In genomic region chr13:110433014-110433413, GRCh38 we compare ENCODE assay signal across 17 cellular contexts.
DNase-seq lines count a peak whose midpoint lies in the region; ATAC-seq and TF ChIP-seq lines count a peak whose summit lies in the region.
"Had no signal": no experiment of that assay in that cellular context is flagged by ENCODE, and none has a peak within 500 bp of the region (broad histone marks: within the 10 kb centered on the region; RNA-seq: fewer than 3 reads in every experiment).

No MANE protein-coding gene starts in this region.

- H3K27me3 ChIP-seq in osteoblast (ENCODE audit: insufficient read depth, low read length) (no peaks in the 10 kb centered on the region), upper lobe of left lung (no peaks in the 10 kb centered on the region)
- H3K27me3 ChIP-seq: foreskin keratinocyte had no signal

- H3K36me3 ChIP-seq in osteoblast (ENCODE audit: insufficient read depth, low read length) (peaks cover 91% of the 10 kb centered on the region), upper lobe of left lung (peaks cover 0 to 78% (median 31%) of the 10 kb centered on the region in 4 donors)

- peaks cover 3% of the 10 kb centered on the region for H4K20me1 ChIP-seq in osteoblast (ENCODE audit: insufficient read depth, low read length)

- TF ChIP-seq CTCF in osteoblast (IDR thresholded peaks at IDR 0.05; ENCODE audit: extremely low read depth, low read depth, low read length) (no peak), upper lobe of left lung (IDR thresholded peaks at IDR 0.05) (no peak)

- intact Hi-C loops in left cardiac atrium (cut with DNase I) = loop anchor here in 1 of 2 donors (10.0 kb wide), 1 partner anchor 208 kb away; no protein-coding TSS in a partner anchor

- no peak overlapping the region for H3K4me3 ChIP-seq in osteoblast (ENCODE audit: insufficient read depth, low read length)
- no peak overlapping the region for H3K4me3 ChIP-seq in upper lobe of left lung
- H3K4me3 ChIP-seq: mucosa of descending colon had no signal

- WGBS in upper lobe of left lung, 2 donors = 31 to 61% methylated on average over 7 to 14 of the region's 14 CpGs

- H2AFZ ChIP-seq in osteoblast (ENCODE audit: low read length) = no peak overlapping the region

- DNase-seq in cerebellar cortex (ENCODE audit: low spot score) (peak; percentile 46), left cardiac atrium (peak; percentile 81), osteoblast (ENCODE audit: insufficient read length, low spot score, missing footprints) (no peak), upper lobe of left lung (peak in 1 of 2 donors; percentile 79), NCI-H1092 (lab: John Stamatoyannopoulos, UW) (no peak)
- DNase-seq in stimulated activated CD4-positive, alpha-beta T cell treated with anti-CD3 and anti-CD28 coated beads, Interleukin-12 subunit alpha, Interleukin-12 subunit beta, amount 100 ng/mL, for 4 hours = no peak
- DNase-seq: activated gamma-delta T cell treated with Interleukin-2 at 50 U/mL for 16 hours; effector memory CD4-positive, alpha-beta T cell; foreskin keratinocyte; KG1; mucosa of descending colon; NCI-H1105 treated with DMSO at 0.1 percent for 48 hours; NCI-H446 treated with DMSO at 0.1 percent for 48 hours; stimulated activated CD4-positive, alpha-beta T cell treated with anti-CD3 and anti-CD28 coated beads, Interleukin-4, amount 100 ng/mL, for 1 hour had no signal

- ATAC-seq in left cardiac atrium = peak; percentile 81
- ATAC-seq in upper lobe of left lung (ENCODE audit: low FRiP score in 2 of 2) = peak in 1 of 2 donors; percentile 46
- no peak for ATAC-seq in HG03097 (IDR thresholded peaks at IDR 0.05; ENCODE audit: low FRiP score, unreplicated experiment)
- ATAC-seq: foreskin keratinocyte, mucosa of descending colon had no signal

- TF ChIP-seq POLR2A in upper lobe of left lung (IDR thresholded peaks at IDR 0.05) = no peak

- no peak for TF ChIP-seq EP300 in upper lobe of left lung (IDR thresholded peaks at IDR 0.05)

- H3K27ac ChIP-seq in osteoblast (ENCODE audit: low read depth, low read length) (peak overlapping the region; percentile 7), upper lobe of left lung (peak overlapping the region in 3 of 4 donors; percentile 9 to 67 (median 31))
- H3K27ac ChIP-seq: foreskin keratinocyte, HL-60, VCaP had no signal

- no peak overlapping the region for H3K4me2 ChIP-seq in osteoblast (ENCODE audit: insufficient read depth, low read length)

- no peaks in the 10 kb centered on the region for H3K79me2 ChIP-seq in osteoblast (ENCODE audit: insufficient read depth, low read length)

- H3K4me1 ChIP-seq in osteoblast (ENCODE audit: insufficient read depth, low read length) (peaks cover 19% of the 10 kb centered on the region), upper lobe of left lung (peaks cover 0 to 14% (median 1%) of the 10 kb centered on the region in 4 donors)
- H3K4me1 ChIP-seq: foreskin keratinocyte had no signal

- H3K9me3 ChIP-seq in osteoblast (ENCODE audit: low read depth, low read length) (no peaks in the 10 kb centered on the region), upper lobe of left lung (no peaks in the 10 kb centered on the region)
- H3K9me3 ChIP-seq: mucosa of descending colon had no signal

Comparison
In these comparisons a context has a peak if more than half of its experiments do, and no peak if none do; other contexts are left out.
1. DNase-seq: peak in cerebellar cortex (single experiment) and left cardiac atrium (single experiment); none in osteoblast (single experiment), stimulated activated CD4-positive, alpha-beta T cell treated with anti-CD3 and anti-CD28 coated beads, Interleukin-12 subunit alpha, Interleukin-12 subunit beta, amount 100 ng/mL, for 4 hours (single experiment) and NCI-H1092 (single experiment).